30 cellular contexts compared by ENCODE assay signal in genomic region chr9:134040176-134040565, GRCh38.
"Had no signal": no experiment of that assay in that cellular context is flagged by ENCODE, and none has a peak within 500 bp of the region (broad histone marks: within the 10 kb centered on the region; RNA-seq: fewer than 3 reads in every experiment).

No MANE protein-coding gene starts in this region.

- H3K9me3 ChIP-seq: esophagus squamous epithelium, lower lobe of right lung, ovary, prostate gland, SK-N-SH, suprapubic skin had no signal

- H3K36me3 ChIP-seq: ovary had no signal

- H3K79me2 ChIP-seq: hepatocyte had no signal

- H3K27ac ChIP-seq: brain microvascular endothelial cell, epithelial cell of prostate, esophagus squamous epithelium, hepatocyte, lower lobe of right lung, ovary, prostate gland, suprapubic skin, tibial artery, WERI-Rb-1 had no signal

- H3K27ac Mint-ChIP-seq: activated CD4-positive, alpha-beta memory T cell treated with anti-CD3 and anti-CD28 coated beads for 36 hours; activated CD4-positive, alpha-beta T cell treated with anti-CD3 and anti-CD28 coated beads, Interleukin-2, amount 10 ng/mL, durations not matched to agents 24 days and 14 days; activated naive CD8-positive, alpha-beta T cell treated with anti-CD3 and anti-CD28 coated beads, Interleukin-2, amount 10 ng/mL, durations not matched to agents 7 days and 5 days; activated T-helper 2 cell treated with anti-CD3 and anti-CD28 coated beads, Interferon-gamma antibody, Interleukin-2, Interleukin-4, amounts not matched to agents 10 μg/mL and 5 μg/mL and 100 μg/mL, durations not matched to agents 14 hours and 24 hours and 36 hours; nephron; stimulated activated naive B cell treated with anti-CD40 and anti-IgM and Interleukin-4, amounts not matched to agents 10 μg/mL and 1 μg/mL and 100 μg/mL, for 72 hours; T-helper 1 cell treated with Interleukin-12 subunit alpha and Interleukin-12 subunit beta and Interleukin-4 antibody, amounts not matched to agents 30 μg/mL and 1 μg/mL, for 36 hours had no signal

- H3K9me3 Mint-ChIP-seq: activated CD4-positive, alpha-beta T cell treated with anti-CD3 and anti-CD28 coated beads, Interleukin-2, amount 10 ng/mL, durations not matched to agents 24 days and 14 days; activated T-helper 2 cell treated with anti-CD3 and anti-CD28 coated beads, Interferon-gamma antibody, Interleukin-2, Interleukin-4, amounts not matched to agents 10 μg/mL and 5 μg/mL and 100 μg/mL, durations not matched to agents 14 hours and 24 hours and 36 hours; T-helper 1 cell treated with Interleukin-12 subunit alpha and Interleukin-12 subunit beta and Interleukin-4 antibody, amounts not matched to agents 30 μg/mL and 1 μg/mL, for 36 hours had no signal

- H3K4me3 Mint-ChIP-seq: activated CD4-positive, alpha-beta memory T cell treated with anti-CD3 and anti-CD28 coated beads for 36 hours; activated CD4-positive, alpha-beta T cell treated with anti-CD3 and anti-CD28 coated beads, Interleukin-2, amount 10 ng/mL, durations not matched to agents 24 days and 14 days; activated naive CD8-positive, alpha-beta T cell treated with anti-CD3 and anti-CD28 coated beads, Interleukin-2, amount 10 ng/mL, durations not matched to agents 7 days and 5 days; nephron; stimulated activated naive B cell treated with anti-CD40 and anti-IgM and Interleukin-4, amounts not matched to agents 10 μg/mL and 1 μg/mL and 100 μg/mL, for 72 hours; T-helper 1 cell treated with Interleukin-12 subunit alpha and Interleukin-12 subunit beta and Interleukin-4 antibody, amounts not matched to agents 30 μg/mL and 1 μg/mL, for 36 hours had no signal

- H2AFZ ChIP-seq: hepatocyte had no signal

- H3K4me3 ChIP-seq: esophagus squamous epithelium, hepatocyte, lower lobe of right lung, ovary, prostate gland, smooth muscle cell, suprapubic skin, tibial artery had no signal

- H3K4me1 ChIP-seq: prostate gland, tibial artery had no signal

- H3K9ac ChIP-seq: SK-N-SH had no signal

- ATAC-seq: activated CD4-positive, CD25-positive, alpha-beta regulatory T cell treated with anti-CD3 and anti-CD28 coated beads, Interleukin-2, amount 50 U/mL, for 24 hours; stimulated activated naive B cell treated with anti-CD40 and anti-IgM and Interleukin-4, amounts not matched to agents 10 μg/mL and 1 μg/mL and 100 μg/mL, for 72 hours had no signal

- H3K4me2 ChIP-seq: hepatocyte, SK-N-SH, smooth muscle cell had no signal

- H3K4me1 Mint-ChIP-seq: activated CD4-positive, alpha-beta T cell treated with anti-CD3 and anti-CD28 coated beads, Interleukin-2, amount 10 ng/mL, durations not matched to agents 24 days and 14 days; activated naive CD8-positive, alpha-beta T cell treated with anti-CD3 and anti-CD28 coated beads, Interleukin-2, amount 10 ng/mL, durations not matched to agents 7 days and 5 days; nephron; stimulated activated naive B cell treated with anti-CD40 and anti-IgM and Interleukin-4, amounts not matched to agents 10 μg/mL and 1 μg/mL and 100 μg/mL, for 72 hours had no signal

- H3K27me3 ChIP-seq: brain microvascular endothelial cell, esophagus squamous epithelium, hepatocyte, ovary, suprapubic skin, tibial artery had no signal

- DNase-seq: activated CD4-positive, alpha-beta memory T cell treated with anti-CD3 and anti-CD28 coated beads for 36 hours; activated CD4-positive, alpha-beta T cell treated with anti-CD3 and anti-CD28 coated beads, Interleukin-2, amount 10 ng/mL, durations not matched to agents 24 days and 14 days; activated naive CD4-positive, alpha-beta T cell; activated naive CD8-positive, alpha-beta T cell treated with anti-CD3 and anti-CD28 coated beads, Interleukin-2, amount 10 ng/mL, durations not matched to agents 7 days and 5 days; activated T-cell treated with anti-CD3 and anti-CD28 coated beads, Interleukin-2, amount 50 U/mL, for 48 hours; brain microvascular endothelial cell; caudate nucleus; esophagus squamous epithelium; foreskin melanocyte; mesenchymal stem cell; ovary; retina; stimulated activated CD4-positive, alpha-beta T cell treated with anti-CD3 and anti-CD28 coated beads, Interleukin-15, amount 100 ng/mL, for 24 hours; stimulated activated CD4-positive, alpha-beta T cell treated with anti-CD3 and anti-CD28 coated beads, Interleukin-2, amount 100 ng/mL, for 24 hours; stimulated activated naive B cell treated with anti-CD40 and anti-IgM and Interleukin-4, amounts not matched to agents 10 μg/mL and 1 μg/mL and 100 μg/mL, for 72 hours; SW 1271; T1000; tibial artery; WERI-Rb-1 had no signal

- H3K27me3 Mint-ChIP-seq: activated CD4-positive, alpha-beta memory T cell treated with anti-CD3 and anti-CD28 coated beads for 36 hours; activated CD4-positive, alpha-beta T cell treated with anti-CD3 and anti-CD28 coated beads, Interleukin-2, amount 10 ng/mL, durations not matched to agents 24 days and 14 days; activated naive CD8-positive, alpha-beta T cell treated with anti-CD3 and anti-CD28 coated beads, Interleukin-2, amount 10 ng/mL, durations not matched to agents 7 days and 5 days; stimulated activated naive B cell treated with anti-CD40 and anti-IgM and Interleukin-4, amounts not matched to agents 10 μg/mL and 1 μg/mL and 100 μg/mL, for 72 hours had no signal
